Comparison of ENCODE assay signal across 27 cellular contexts in the genomic region with DNA sequence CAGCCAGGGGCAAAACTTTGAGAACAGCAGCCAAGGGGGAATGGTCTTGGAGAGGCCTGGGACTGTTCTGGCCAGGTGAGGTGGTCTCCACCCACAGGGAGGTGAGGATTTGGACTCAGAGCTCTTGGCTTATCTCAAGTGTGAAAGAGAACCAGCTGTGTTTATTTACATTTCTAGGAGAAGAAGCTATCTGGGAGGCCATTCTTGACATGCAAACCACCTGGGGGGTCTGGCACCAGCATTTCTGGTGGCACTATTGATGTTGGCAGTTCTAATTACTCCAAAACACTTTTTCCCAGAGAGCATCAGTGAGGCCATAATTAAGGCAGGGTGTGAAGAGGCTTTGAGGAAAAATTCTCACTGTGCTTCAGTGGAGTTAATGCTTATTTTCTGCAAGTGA.
A peak's percentile ranks its signal among the peaks of the same experiment; 100 is the strongest.
DNase-seq lines count a peak whose midpoint lies in the region; ATAC-seq, FAIRE-seq and TF ChIP-seq lines count a peak whose summit lies in the region.
"Had no signal": no experiment of that assay in that cellular context is flagged by ENCODE, and none has a peak within 500 bp of the region (broad histone marks: within the 10 kb centered on the region; RNA-seq: fewer than 3 reads in every experiment).

No MANE protein-coding gene starts in this region.

- peak; percentile 20 for FAIRE-seq in astrocyte (lab: Jason Lieb, UNC)
- FAIRE-seq: D721Med had no signal

- DNase-seq in AG10803 (ENCODE audit: low read depth) (peak; percentile 32), EH (ENCODE audit: low read depth) (peak; percentile 27), NCI-H226 (peak; percentile 38), astrocyte (ENCODE audit: low read depth) (peak; percentile 12), NCI-H82 (lab: John Stamatoyannopoulos, UW) (no peak)
- DNase-seq in activated T-cell treated with anti-CD3 and anti-CD28 coated beads, Interleukin-2, amount 50 U/mL, for 1 hour = no peak
- no peak for DNase-seq in activated T-cell treated with anti-CD3 and anti-CD28 coated beads, Interleukin-2, amount 50 U/mL, for 72 hours
- DNase-seq: activated CD4-positive, alpha-beta T cell treated with anti-CD3 and anti-CD28 coated beads, Interleukin-2, amount 50 U/mL, for 4 hours; activated CD4-positive, CD25-positive, alpha-beta regulatory T cell; activated CD8-positive, alpha-beta memory T cell treated with anti-CD3 and anti-CD28 coated beads, Interleukin-2, amount 50 U/mL, for 48 hours; activated effector memory CD4-positive, alpha-beta T cell treated with Interleukin-2 at 50 U/mL for 16 hours; activated naive CD8-positive, alpha-beta T cell treated with anti-CD3 and anti-CD28 coated beads, Interleukin-2, amount 10 ng/mL, durations not matched to agents 7 days and 5 days; dorsolateral prefrontal cortex; glutamatergic neuron; GM23248; KBM-7; kidney glomerular epithelial cell; mammary epithelial cell; NCI-H187; NCI-H510A treated with DMSO at 0.1 percent for 48 hours; stimulated activated CD8-positive, alpha-beta memory T cell treated with anti-CD3 and anti-CD28 coated beads, Interleukin-4, amount 100 ng/mL, for 48 hours; stomach had no signal

- H3K27ac Mint-ChIP-seq in astrocyte (ENCODE audit: unreplicated experiment) = peak overlapping the region; percentile 34
- no peak overlapping the region for H3K27ac Mint-ChIP-seq in activated T-cell treated with anti-CD3 and anti-CD28 coated beads, Interleukin-2, amount 50 U/mL, for 72 hours
- H3K27ac Mint-ChIP-seq in activated T-helper 17 cell treated with anti-CD3 and anti-CD28 coated beads, Interleukin-2, amount 50 U/mL, for 72 hours = no peak overlapping the region
- H3K27ac Mint-ChIP-seq: activated naive CD8-positive, alpha-beta T cell treated with anti-CD3 and anti-CD28 coated beads, Interleukin-2, amount 10 ng/mL, durations not matched to agents 7 days and 5 days; type B pancreatic cell had no signal

- H3K4me2 ChIP-seq in astrocyte (ENCODE audit: low read length) = no peak overlapping the region

- ATAC-seq in activated T-cell treated with anti-CD3 and anti-CD28 coated beads, Interleukin-2, amount 50 U/mL, for 72 hours (replicated peaks in 1 of 2) = no peak
- no peak for ATAC-seq in activated T-helper 17 cell treated with anti-CD3 and anti-CD28 coated beads, Interleukin-2, amount 50 U/mL, for 72 hours (replicated peaks)

- H3K36me3 Mint-ChIP-seq in astrocyte (ENCODE audit: low read depth, unreplicated experiment) = peaks cover 5% of the 10 kb centered on the region
- peaks cover 0 to 3% of the 10 kb centered on the region in 2 donors for H3K36me3 Mint-ChIP-seq in activated T-cell treated with anti-CD3 and anti-CD28 coated beads, Interleukin-2, amount 50 U/mL, for 72 hours (ENCODE audit: insufficient read depth in 2 of 2)
- no peaks in the 10 kb centered on the region for H3K36me3 Mint-ChIP-seq in activated T-helper 17 cell treated with anti-CD3 and anti-CD28 coated beads, Interleukin-2, amount 50 U/mL, for 72 hours (ENCODE audit: low read depth)
- H3K36me3 Mint-ChIP-seq: type B pancreatic cell had no signal

- peaks cover 2% of the 10 kb centered on the region for H3K9me3 Mint-ChIP-seq in astrocyte (ENCODE audit: unreplicated experiment)
- peaks cover 0 to 3% of the 10 kb centered on the region in 2 donors for H3K9me3 Mint-ChIP-seq in activated T-cell treated with anti-CD3 and anti-CD28 coated beads, Interleukin-2, amount 50 U/mL, for 72 hours
- H3K9me3 Mint-ChIP-seq in activated T-helper 17 cell treated with anti-CD3 and anti-CD28 coated beads, Interleukin-2, amount 50 U/mL, for 72 hours = no peaks in the 10 kb centered on the region
- H3K9me3 Mint-ChIP-seq: activated naive CD8-positive, alpha-beta T cell treated with anti-CD3 and anti-CD28 coated beads, Interleukin-2, amount 10 ng/mL, durations not matched to agents 7 days and 5 days had no signal

- H3K4me3 Mint-ChIP-seq in astrocyte (ENCODE audit: unreplicated experiment) = no peak overlapping the region
- no peak overlapping the region for H3K4me3 Mint-ChIP-seq in activated T-cell treated with anti-CD3 and anti-CD28 coated beads, Interleukin-2, amount 50 U/mL, for 72 hours
- no peak overlapping the region for H3K4me3 Mint-ChIP-seq in activated T-helper 17 cell treated with anti-CD3 and anti-CD28 coated beads, Interleukin-2, amount 50 U/mL, for 72 hours
- H3K4me3 Mint-ChIP-seq: activated naive CD8-positive, alpha-beta T cell treated with anti-CD3 and anti-CD28 coated beads, Interleukin-2, amount 10 ng/mL, durations not matched to agents 7 days and 5 days; type B pancreatic cell had no signal

- peaks cover 18% of the 10 kb centered on the region for H3K4me1 ChIP-seq in astrocyte (ENCODE audit: insufficient read depth, low read length)
- H3K4me1 ChIP-seq: prostate gland, stomach had no signal

- H2AFZ ChIP-seq in astrocyte (ENCODE audit: low read depth, low read length) = no peak overlapping the region
- H2AFZ ChIP-seq: GM23248 had no signal

- H3K79me2 ChIP-seq in astrocyte (ENCODE audit: insufficient read depth, low read length) = no peaks in the 10 kb centered on the region

- no peaks in the 10 kb centered on the region for H3K27me3 ChIP-seq in astrocyte (ENCODE audit: insufficient read depth, low read length)
- H3K27me3 ChIP-seq: dorsolateral prefrontal cortex, stomach had no signal

- peaks cover 37% of the 10 kb centered on the region for H3K4me1 Mint-ChIP-seq in astrocyte (ENCODE audit: low read depth, unreplicated experiment)
- H3K4me1 Mint-ChIP-seq in activated T-cell treated with anti-CD3 and anti-CD28 coated beads, Interleukin-2, amount 50 U/mL, for 72 hours (ENCODE audit: low read depth) = no peaks in the 10 kb centered on the region
- H3K4me1 Mint-ChIP-seq in activated T-helper 17 cell treated with anti-CD3 and anti-CD28 coated beads, Interleukin-2, amount 50 U/mL, for 72 hours = no peaks in the 10 kb centered on the region
- H3K4me1 Mint-ChIP-seq: activated naive CD8-positive, alpha-beta T cell treated with anti-CD3 and anti-CD28 coated beads, Interleukin-2, amount 10 ng/mL, durations not matched to agents 7 days and 5 days had no signal

- TF ChIP-seq CTCF in AG10803 (conservative IDR thresholded peaks at IDR 0.05; ENCODE audit: low read length) (no peak), astrocyte (IDR thresholded peaks at IDR 0.05; ENCODE audit: insufficient read depth, low read depth, low read length) (no peak)

- no peaks in the 10 kb centered on the region for H3K27me3 Mint-ChIP-seq in astrocyte (ENCODE audit: low read depth, unreplicated experiment)
- H3K27me3 Mint-ChIP-seq in activated T-cell treated with anti-CD3 and anti-CD28 coated beads, Interleukin-2, amount 50 U/mL, for 72 hours (ENCODE audit: low read depth) = no peaks in the 10 kb centered on the region
- H3K27me3 Mint-ChIP-seq in activated T-helper 17 cell treated with anti-CD3 and anti-CD28 coated beads, Interleukin-2, amount 50 U/mL, for 72 hours = no peaks in the 10 kb centered on the region
- H3K27me3 Mint-ChIP-seq: type B pancreatic cell had no signal

- no peaks in the 10 kb centered on the region for H3K36me3 ChIP-seq in astrocyte (ENCODE audit: insufficient read depth, low read length)
- H3K36me3 ChIP-seq: prostate gland, stomach had no signal

- H4K20me1 ChIP-seq in astrocyte (ENCODE audit: insufficient read depth, low read length) = no peaks in the 10 kb centered on the region

- H3K4me3 ChIP-seq in AG10803 (ENCODE audit: low read length) (no peak overlapping the region), astrocyte (ENCODE audit: insufficient read depth, low read depth, low read length) (no peak overlapping the region)
- H3K4me3 ChIP-seq: dorsolateral prefrontal cortex, GM23248, prostate gland, stomach had no signal

- H3K9me3 ChIP-seq in astrocyte (ENCODE audit: insufficient read depth, low read depth, low read length) = no peaks in the 10 kb centered on the region
- H3K9me3 ChIP-seq: prostate gland, stomach had no signal

- no peak overlapping the region for H3K27ac ChIP-seq in astrocyte (ENCODE audit: low read depth, low read length)
- H3K27ac ChIP-seq: C4-2B, dorsolateral prefrontal cortex, GM23248, prostate gland, stomach had no signal

- no peak overlapping the region for H3K9ac ChIP-seq in astrocyte (ENCODE audit: low read length)
- H3K9ac ChIP-seq: GM23248 had no signal

Comparison
In these comparisons a context has a peak if more than half of its experiments do, and no peak if none do; other contexts are left out.
1. DNase-seq: peak in AG10803 (single experiment), EH (single experiment), NCI-H226 (single experiment) and astrocyte (single experiment); none in activated T-cell treated with anti-CD3 and anti-CD28 coated beads, Interleukin-2, amount 50 U/mL, for 1 hour (single experiment), activated T-cell treated with anti-CD3 and anti-CD28 coated beads, Interleukin-2, amount 50 U/mL, for 72 hours (0 of 2) and NCI-H82 (single experiment).